Comparison of ENCODE assay signal across 16 cellular contexts in the genomic region with DNA sequence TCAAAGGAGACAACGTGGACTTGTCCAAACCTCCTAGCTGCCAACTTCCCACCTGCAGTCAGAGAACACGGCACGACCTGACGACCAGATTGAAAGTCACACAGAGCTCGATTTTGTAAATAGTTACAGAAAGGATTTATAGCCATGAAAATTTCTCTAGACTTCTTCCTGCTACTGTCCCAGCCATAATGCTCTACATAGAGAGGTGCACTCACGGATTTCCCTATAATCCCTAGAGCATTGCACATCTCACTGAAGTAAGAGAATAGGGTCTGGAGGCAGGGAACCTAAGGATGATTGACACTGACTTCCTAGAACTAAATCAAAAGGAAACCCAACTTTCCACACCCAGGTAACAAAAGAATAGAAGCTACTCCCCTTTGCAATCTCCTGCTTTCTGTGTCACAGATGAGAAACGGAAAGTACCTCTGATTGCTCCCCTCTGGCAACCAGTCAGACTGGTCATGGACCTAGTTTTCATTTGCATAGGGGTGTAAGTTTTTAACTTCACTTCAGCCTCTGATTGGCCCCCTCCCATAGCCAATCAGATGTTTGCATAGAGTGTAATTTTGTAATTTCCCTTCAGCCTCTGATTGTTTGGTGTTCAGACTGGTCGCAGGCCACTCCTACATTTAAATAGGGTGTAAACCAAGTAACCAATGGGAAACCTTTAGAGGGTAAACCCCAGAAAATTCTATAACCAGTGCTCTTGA. TPM values are rescaled to one million over a fixed set of nuclear protein-coding genes. Genes with fewer than 3 reads are reported as not detected.
DNase-seq lines count a peak whose midpoint lies in the region; ATAC-seq, FAIRE-seq and TF ChIP-seq lines count a peak whose summit lies in the region.
"Had no signal": no experiment of that assay in that cellular context is flagged by ENCODE, and none has a peak within 500 bp of the region (broad histone marks: within the 10 kb centered on the region; RNA-seq: fewer than 3 reads in every experiment).

No MANE protein-coding gene starts in this region.

- H2BK15ac ChIP-seq in neuronal stem cell (ENCODE audit: low read length) (no peak overlapping the region), H9 (ENCODE audit: low read depth, low read length) (no peak overlapping the region)

- no peak for TF ChIP-seq CTCF in GM12878 (IDR thresholded peaks at IDR 0.05 in 2 of 3, conservative IDR thresholded peaks at IDR 0.05 in 1 of 3; ENCODE audit: control insufficient read depth in 2 of 3, extremely low read depth in 1 of 3, insufficient read depth in 1 of 3, low read depth in 3 of 3, low read length in 3 of 3)
- TF ChIP-seq CTCF in GM10266 (IDR thresholded peaks at IDR 0.05; ENCODE audit: control insufficient read depth, insufficient read depth, low read depth, missing control alignments): no peak
- no peak for TF ChIP-seq CTCF in H9 (conservative IDR thresholded peaks at IDR 0.05)

- no peak overlapping the region for H3K56ac ChIP-seq in H9 (ENCODE audit: insufficient read length, low read depth, low read length)

- H3K14ac ChIP-seq in neuronal stem cell (ENCODE audit: low read length) (no peak overlapping the region), H9 (ENCODE audit: insufficient read depth, low read length) (no peak overlapping the region)

- no TSS peak for BruUV-seq in GM12878 (replicated peaks; lab: Mats Ljungman, UMichigan)

- CTCF ChIA-PET in GM12878 (lab: Yijun Ruan, JAX): no interaction called here

- no peaks in the 10 kb centered on the region for H3K27me3 ChIP-seq in GM12878 (replicated peaks in 1 of 2; ENCODE audit: control insufficient read depth in 2 of 2, insufficient read depth in 2 of 2, low read length in 1 of 2)
- no peaks in the 10 kb centered on the region for H3K27me3 ChIP-seq in neuronal stem cell (ENCODE audit: control insufficient read depth in 3 of 3, insufficient read depth in 3 of 3, low read depth in 1 of 3, low read length in 3 of 3)
- no peaks in the 10 kb centered on the region for H3K27me3 ChIP-seq in H9 (ENCODE audit: insufficient read depth, low read length)
- H3K27me3 ChIP-seq: adrenal gland, gastroesophageal sphincter, SJCRH30 had no signal

- H3K4me2 ChIP-seq in GM12878 (ENCODE audit: control insufficient read depth, insufficient read depth): no peak overlapping the region
- H3K4me2 ChIP-seq in neuronal stem cell (ENCODE audit: insufficient read depth, low read length, poor library complexity, severe bottlenecking): no peak overlapping the region
- H3K4me2 ChIP-seq in H9 (ENCODE audit: insufficient read depth, insufficient read length, low read length): no peak overlapping the region

- H3K4me1 ChIP-seq in GM12878 (ENCODE audit: control insufficient read depth, insufficient read depth, low read length) (no peaks in the 10 kb centered on the region), neuronal stem cell (ENCODE audit: control insufficient read depth in 2 of 2, insufficient read depth in 1 of 2, low read depth in 1 of 2, low read length in 2 of 2) (no peaks in the 10 kb centered on the region), H9 (ENCODE audit: insufficient read depth, low read length) (no peaks in the 10 kb centered on the region; the same call in 1 of the 2 replicates)
- H3K4me1 ChIP-seq: adrenal gland, gastroesophageal sphincter, SJCRH30 had no signal

- TF ChIP-seq RAD21 in GM12878 (IDR thresholded peaks at IDR 0.05; ENCODE audit: insufficient read depth, low read depth, low read length): no peak

- no peak for DNase-seq in activated T-cell treated with anti-CD3 and anti-CD28 coated beads, Interleukin-2, amount 50 U/mL, for 72 hours
- DNase-seq in activated T-cell treated with anti-CD3 and anti-CD28 coated beads for 4 hours (no peak), M059J (ENCODE audit: low read depth) (peak; percentile 54), GM12878 (ENCODE audit: low read depth, low spot score) (peak; percentile 1), neuronal stem cell (ENCODE audit: low spot score) (no peak), NOMO-1 (lab: John Stamatoyannopoulos, UW; ENCODE audit: unreplicated experiment in 2 of 2) (no peak), GM10266 (ENCODE audit: extremely low spot score) (no peak), H9 (no peak)
- DNase-seq: activated CD4-positive, alpha-beta T cell treated with anti-CD3 and anti-CD28 coated beads for 4 hours; adrenal gland; central memory CD4-positive, alpha-beta T cell; stimulated activated CD4-positive, alpha-beta T cell treated with anti-CD3 and anti-CD28 coated beads, Interleukin-15, amount 100 ng/mL, for 24 hours had no signal

- POLR2A ChIA-PET in GM12878 (lab: Charles Lee): no interaction called here

- H2BK120ac ChIP-seq in neuronal stem cell (ENCODE audit: low read depth, low read length): no peak overlapping the region
- H2BK120ac ChIP-seq in H9 (ENCODE audit: low read depth, low read length, poor library complexity, severe bottlenecking): no peak overlapping the region

- no peak overlapping the region for H4K91ac ChIP-seq in neuronal stem cell (ENCODE audit: low read depth, low read length, poor library complexity)
- H4K91ac ChIP-seq in H9 (ENCODE audit: insufficient read length, low read depth, low read length): no peak overlapping the region

- H4K20me1 ChIP-seq in GM12878 (ENCODE audit: control insufficient read depth, insufficient read depth) (no peaks in the 10 kb centered on the region), H9 (ENCODE audit: control insufficient read depth, insufficient read depth, insufficient read length) (no peaks in the 10 kb centered on the region)

- no peaks in the 10 kb centered on the region for H3K36me3 Mint-ChIP-seq in activated T-cell treated with anti-CD3 and anti-CD28 coated beads, Interleukin-2, amount 50 U/mL, for 72 hours (ENCODE audit: insufficient read depth in 2 of 2)
- H3K36me3 Mint-ChIP-seq in H9 (ENCODE audit: insufficient read depth in 1 of 3, low read depth in 3 of 3): no peaks in the 10 kb centered on the region; a peak in 1 of 7 replicates

- H3K79me1 ChIP-seq in neuronal stem cell (ENCODE audit: low read depth, low read length) (no peaks in the 10 kb centered on the region), H9 (ENCODE audit: insufficient read depth, low read depth, low read length, poor library complexity, severe bottlenecking) (no peaks in the 10 kb centered on the region)

- RAD21 ChIA-PET in GM12878 (lab: Charles Lee; ENCODE audit: unreplicated experiment): no interaction called here

- intact Hi-C loops in GM12878 (cut with micrococcal nuclease; ENCODE audit: unreplicated experiment): no loop called here

- H3K9me3 Mint-ChIP-seq in activated T-cell treated with anti-CD3 and anti-CD28 coated beads, Interleukin-2, amount 50 U/mL, for 72 hours: no peaks in the 10 kb centered on the region
- H3K9me3 Mint-ChIP-seq in H9: no peaks in the 10 kb centered on the region
- H3K9me3 Mint-ChIP-seq: T-helper 2 cell treated with Interferon-gamma antibody and Interleukin-4, amounts not matched to agents 5 μg/mL and 100 μg/mL, for 36 hours had no signal

- H3K27me3 Mint-ChIP-seq in activated T-cell treated with anti-CD3 and anti-CD28 coated beads, Interleukin-2, amount 50 U/mL, for 72 hours (ENCODE audit: low read depth): peaks cover 24% of the 10 kb centered on the region
- H3K27me3 Mint-ChIP-seq in H9 (ENCODE audit: low read depth): peaks cover 4% of the 10 kb centered on the region

- H4K5ac ChIP-seq in H9 (ENCODE audit: insufficient read length, low read depth, low read length): no peak overlapping the region

- in situ Hi-C loops in GM12878 (cut with MboI): no loop called here

- H2AK5ac ChIP-seq in neuronal stem cell (ENCODE audit: low read depth, low read length) (no peak overlapping the region), H9 (ENCODE audit: insufficient read length, low read length) (no peak overlapping the region)

- H4K8ac ChIP-seq in neuronal stem cell (ENCODE audit: low read depth, low read length) (no peak overlapping the region), H9 (replicated peaks; ENCODE audit: insufficient read length, low read depth, low read length) (no peak overlapping the region)

- no peak overlapping the region for H3K4me3 ChIP-seq in GM12878
- H3K4me3 ChIP-seq in neuronal stem cell (ENCODE audit: low read length in 2 of 2): no peak overlapping the region
- H3K4me3 ChIP-seq: adrenal gland, gastroesophageal sphincter, SJCRH30 had no signal

- no peak for TF ChIP-seq EP300 in GM12878 (IDR thresholded peaks at IDR 0.05; ENCODE audit: borderline replicate concordance in 1 of 2, control insufficient read depth in 1 of 2, low read depth in 2 of 2, low read length in 2 of 2)

- H3K9me3 ChIP-seq in GM12878 (replicated peaks; ENCODE audit: control insufficient read depth, insufficient read depth, low read length): no peaks in the 10 kb centered on the region
- no peaks in the 10 kb centered on the region for H3K9me3 ChIP-seq in neuronal stem cell (replicated peaks in 1 of 2; ENCODE audit: control insufficient read depth in 2 of 2, insufficient read depth in 1 of 2, low read depth in 1 of 2, low read length in 2 of 2)
- H3K9me3 ChIP-seq in H9 (ENCODE audit: control insufficient read depth, low read depth, low read length): no peaks in the 10 kb centered on the region
- H3K9me3 ChIP-seq: adrenal gland, gastroesophageal sphincter, SJCRH30 had no signal

- H3K18ac ChIP-seq in neuronal stem cell (ENCODE audit: low read length) (no peak overlapping the region), H9 (ENCODE audit: insufficient read length, low read depth, low read length) (no peak overlapping the region)

- FAIRE-seq in GM12878 (lab: Jason Lieb, UNC): no peak

- H3K27ac ChIP-seq in GM12878 (ENCODE audit: control insufficient read depth, insufficient read depth) (no peak overlapping the region), neuronal stem cell (replicated peaks; ENCODE audit: low read length) (no peak overlapping the region), H9 (ENCODE audit: insufficient read length, low read depth, low read length) (no peak overlapping the region)
- H3K27ac ChIP-seq: adrenal gland, gastroesophageal sphincter, SJCRH30 had no signal

- H3K23me2 ChIP-seq in H9 (ENCODE audit: insufficient read length, low read depth, low read length, poor library complexity, severe bottlenecking): no peaks in the 10 kb centered on the region

- no peaks in the 10 kb centered on the region for H3K36me3 ChIP-seq in GM12878 (ENCODE audit: control insufficient read depth in 2 of 2, insufficient read depth in 2 of 2, low read length in 1 of 2)
- H3K36me3 ChIP-seq in neuronal stem cell (replicated peaks in 1 of 2; ENCODE audit: control insufficient read depth in 2 of 2, insufficient read depth in 2 of 2, low read length in 2 of 2): no peaks in the 10 kb centered on the region
- H3K36me3 ChIP-seq: adrenal gland, gastroesophageal sphincter, SJCRH30 had no signal

- H3K27ac Mint-ChIP-seq in activated T-cell treated with anti-CD3 and anti-CD28 coated beads, Interleukin-2, amount 50 U/mL, for 72 hours: no peak overlapping the region
- H3K27ac Mint-ChIP-seq in H9: no peak overlapping the region; a peak in 1 of 7 replicates
- H3K27ac Mint-ChIP-seq: T-helper 2 cell treated with Interferon-gamma antibody and Interleukin-4, amounts not matched to agents 5 μg/mL and 100 μg/mL, for 36 hours had no signal

- H3K4me1 Mint-ChIP-seq in activated T-cell treated with anti-CD3 and anti-CD28 coated beads, Interleukin-2, amount 50 U/mL, for 72 hours (ENCODE audit: low read depth): no peaks in the 10 kb centered on the region
- H3K4me1 Mint-ChIP-seq in H9: peaks cover 3 to 10% of the 10 kb centered on the region in 2 experiments; a peak in 1 of 4 replicates
- H3K4me1 Mint-ChIP-seq: neural crest cell had no signal

- no peak overlapping the region for H3T11ph ChIP-seq in H9 (ENCODE audit: low read length)

- H3K4ac ChIP-seq in neuronal stem cell (ENCODE audit: low read length): no peak overlapping the region
- H3K4ac ChIP-seq in H9 (ENCODE audit: low read depth, low read length): no peak overlapping the region

- H3K4me3 Mint-ChIP-seq in activated T-cell treated with anti-CD3 and anti-CD28 coated beads, Interleukin-2, amount 50 U/mL, for 72 hours: no peak overlapping the region
- H3K4me3 Mint-ChIP-seq in H9: no peak overlapping the region
- H3K4me3 Mint-ChIP-seq: neural crest cell; T-helper 2 cell treated with Interferon-gamma antibody and Interleukin-4, amounts not matched to agents 5 μg/mL and 100 μg/mL, for 36 hours had no signal

- no peak overlapping the region for H2BK12ac ChIP-seq in neuronal stem cell (ENCODE audit: low read length)
- no peak overlapping the region for H2BK12ac ChIP-seq in H9 (ENCODE audit: insufficient read length, low read depth, low read length)

- H2BK5ac ChIP-seq in neuronal stem cell (ENCODE audit: low read length) (no peak overlapping the region), H9 (ENCODE audit: insufficient read length, low read length) (no peak overlapping the region)

- no peak overlapping the region for H3K9ac ChIP-seq in GM12878 (ENCODE audit: control insufficient read depth, insufficient read depth, low read length)
- no peak overlapping the region for H3K9ac ChIP-seq in neuronal stem cell (ENCODE audit: low read depth, low read length, poor library complexity)
- H3K9ac ChIP-seq in H9 (ENCODE audit: extremely low read depth, insufficient read length, low read length): no peak overlapping the region

- SMC1A ChIA-PET in GM12878 (lab: Charles Lee; ENCODE audit: uncharacterized antibody, unreplicated experiment): interaction anchor here (1.5 kb wide), 1 partner anchor 106 kb away, joined by 4 read pairs; no protein-coding TSS in a partner anchor

- H3K23ac ChIP-seq in neuronal stem cell (ENCODE audit: low read depth, low read length, poor library complexity) (no peak overlapping the region), H9 (ENCODE audit: insufficient read length, low read depth, low read length) (no peak overlapping the region)

- no peak overlapping the region for H2AFZ ChIP-seq in GM12878 (ENCODE audit: control insufficient read depth, low read depth, low read length)
- H2AFZ ChIP-seq in neuronal stem cell (ENCODE audit: low read length): peak overlapping the region; percentile 0
- no peak overlapping the region for H2AFZ ChIP-seq in H9 (ENCODE audit: low read length)

- TF ChIP-seq POLR2A in GM12878 (IDR thresholded peaks at IDR 0.05; ENCODE audit: low read depth, low read length): no peak

- WGBS in GM12878 (ENCODE audit: insufficient coverage, insufficient replicate concordance, low lambda C conversion rate, missing lambda C conversion rate): 58% methylated on average over 8 of the region's 8 CpGs
- no CpG with 5 or more reads among the region's 8 CpGs for WGBS in neuronal stem cell (ENCODE audit: extremely low coverage in 2 of 2, insufficient read length in 2 of 2, insufficient replicate concordance in 1 of 2), 2 donors
- WGBS in H9 (ENCODE audit: extremely low coverage, insufficient read length, low lambda C conversion rate): no CpG with 5 or more reads among the region's 8 CpGs

- no peak overlapping the region for H2BK20ac ChIP-seq in H9 (ENCODE audit: low read depth, low read length, poor library complexity, severe bottlenecking)

- ATAC-seq in activated T-cell treated with anti-CD3 and anti-CD28 coated beads, Interleukin-2, amount 50 U/mL, for 72 hours (replicated peaks in 1 of 2): peak; percentile 49 to 54
- peak; percentile 82 for ATAC-seq in GM12878
- ATAC-seq: gastroesophageal sphincter had no signal

- H3K79me2 ChIP-seq in GM12878 (ENCODE audit: control insufficient read depth, insufficient read depth, low read length): no peaks in the 10 kb centered on the region
- no peaks in the 10 kb centered on the region for H3K79me2 ChIP-seq in H9 (ENCODE audit: insufficient read depth, low read length)

RNA-seq across cellular contexts. Expression of gene FBXO11, which starts 58.6 kb away (rescaled TPM):
- 10 to 100 TPM; 50.3 to 59.7 TPM for total RNA-seq in activated T-cell treated with anti-CD3 and anti-CD28 coated beads, Interleukin-2, amount 50 U/mL, for 72 hours
- total RNA-seq in M059J (2014; rRNA removed; shearing (Covaris generic)): 14.9 and 28.3 TPM in 2 replicates
- total RNA-seq in GM12878 (2013; cell fraction: nucleolus; rRNA removed): 119 and 126 TPM in 2 replicates
- total RNA-seq in GM12878 (2014; rRNA removed): 20.5 and 27.1 TPM in 2 replicates
- total RNA-seq in GM12878 (2014; rRNA removed; fragmentation: Illumina TruSeq; extraction: Trizol): 25.4 and 29.4 TPM in 2 replicates
- total RNA-seq in GM12878 (2021): 30.6 and 31.6 TPM in 2 replicates
- polyA plus RNA-seq in GM12878 (2011; ENCODE audit: low read depth): 8.5 TPM
- 38.9 and 51.8 TPM in 2 replicates for polyA plus RNA-seq in GM12878 (2011; rRNA removed)
- polyA plus RNA-seq in GM12878 (2011; cell fraction: cytosol; rRNA removed): 21.9 and 28.0 TPM in 2 replicates
- polyA plus RNA-seq in GM12878 (2011; cell fraction: nucleus; rRNA removed): 79.0 and 79.4 TPM in 2 replicates
- polyA plus RNA-seq in GM12878 (2012): 24.7 and 28.8 TPM in 2 replicates
- polyA plus RNA-seq in GM12878 (2014; fragmentation: Illumina TruSeq; extraction: Trizol): 30.9 and 33.2 TPM in 2 replicates
- 1 to 10 TPM; 7.1 to 8.8 TPM for polyA plus RNA-seq in GM12878 (2014; fragmentation: Nextera tagmentation; extraction: Ambion mirVana)
- 20.3 and 24.5 TPM in 2 replicates for polyA plus RNA-seq in GM12878 (2014; rRNA removed)
- polyA plus RNA-seq in GM12878 (2016; fragmentation: Nextera tagmentation; extraction: Ambion mirVana): 1 to 10 TPM; 5.9 to 9.1 TPM
- polyA minus RNA-seq in GM12878 (2011; rRNA and poly(A)+ RNA removed): 36.1 and 66.3 TPM in 2 replicates
- 15.9 and 21.2 TPM in 2 replicates for polyA minus RNA-seq in GM12878 (2011; cell fraction: cytosol; rRNA and poly(A)+ RNA removed)
- polyA minus RNA-seq in GM12878 (2011; cell fraction: nucleus; rRNA and poly(A)+ RNA removed): 25.4 and 41.0 TPM in 2 replicates
- 44.2 TPM for polyA plus RNA-seq in neuronal stem cell (2013, experiment 1 of 2)
- polyA plus RNA-seq in neuronal stem cell (2013, experiment 2 of 2): 43.9 TPM
- total RNA-seq in H9 (2021): 66.1 and 68.8 TPM in 2 replicates

Comparison
In these comparisons a context has a peak if more than half of its experiments do, and no peak if none do; other contexts are left out.
1. DNase-seq: peak in M059J (single experiment) and GM12878 (single experiment); none in activated T-cell treated with anti-CD3 and anti-CD28 coated beads, Interleukin-2, amount 50 U/mL, for 72 hours (0 of 2), activated T-cell treated with anti-CD3 and anti-CD28 coated beads for 4 hours (single experiment), neuronal stem cell (single experiment), NOMO-1 (0 of 2), GM10266 (single experiment) and H9 (single experiment).